ENCODE assay signal across 23 cellular contexts in the genomic region with DNA sequence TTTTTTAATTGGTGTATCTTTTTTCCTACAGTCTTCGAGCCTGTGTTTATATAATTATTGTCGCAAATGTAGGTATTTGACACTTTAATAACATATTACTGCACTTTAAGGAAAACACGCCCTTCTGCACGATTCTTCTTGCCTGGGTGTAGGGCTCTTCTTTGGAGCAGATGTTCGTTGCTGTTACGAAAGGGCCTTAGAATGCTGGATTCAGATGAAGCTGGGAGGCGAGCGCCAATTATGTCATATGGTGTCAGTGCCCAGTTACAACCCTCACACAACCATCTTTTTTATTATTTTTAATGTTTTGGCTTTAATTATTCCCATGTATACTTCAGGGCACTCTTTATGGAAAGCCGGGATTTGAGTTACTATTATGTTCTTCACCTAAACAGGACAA.
"Had no signal": no experiment of that assay in that cellular context is flagged by ENCODE, and none has a peak within 500 bp of the region (broad histone marks: within the 10 kb centered on the region; RNA-seq: fewer than 3 reads in every experiment).

No MANE protein-coding gene starts in this region.

- ATAC-seq: activated CD4-positive, alpha-beta T cell treated with anti-CD3 and anti-CD28 coated beads for 36 hours; activated CD8-positive, alpha-beta memory T cell treated with anti-CD3 and anti-CD28 coated beads, Interleukin-2, amount 10 ng/mL, durations not matched to agents 7 days and 5 days; activated CD8-positive, alpha-beta T cell treated with anti-CD3 and anti-CD28 coated beads, Interleukin-2, amount 10 ng/mL, durations not matched to agents 7 days and 5 days; activated naive CD8-positive, alpha-beta T cell treated with anti-CD3 and anti-CD28 coated beads, Interleukin-2, amount 50 U/mL, for 24 hours; left lobe of liver; natural killer cell treated with Interleukin-12 subunit alpha and Interleukin-12 subunit beta and Interleukin-15 and Interleukin-18, amount 100 ng/mL, for 72 hours; sciatic nerve; stimulated activated naive CD8-positive, alpha-beta T cell treated with anti-CD3 and anti-CD28 coated beads, Interleukin-15, Interleukin-2, amounts not matched to agents 100 U/mL and 50 U/mL, for 24 hours had no signal

- H3K27me3 ChIP-seq: esophagus squamous epithelium, tibial artery had no signal

- H3K4me3 ChIP-seq: esophagus squamous epithelium, lung, skin epidermis, tibial artery had no signal

- DNase-seq: activated CD4-positive, alpha-beta T cell treated with anti-CD3 and anti-CD28 coated beads for 36 hours; activated CD4-positive, CD25-positive, alpha-beta regulatory T cell; activated CD8-positive, alpha-beta memory T cell treated with anti-CD3 and anti-CD28 coated beads, Interleukin-2, amount 10 ng/mL, durations not matched to agents 7 days and 5 days; activated CD8-positive, alpha-beta T cell treated with anti-CD3 and anti-CD28 coated beads, Interleukin-2, amount 10 ng/mL, durations not matched to agents 7 days and 5 days; activated naive CD8-positive, alpha-beta T cell treated with anti-CD3 and anti-CD28 coated beads, Interleukin-2, amount 50 U/mL, for 24 hours; activated T-cell treated with anti-CD3 and anti-CD28 coated beads, Interleukin-2, amount 50 U/mL, for 48 hours; dermis blood vessel endothelial cell; effector CD4-positive, alpha-beta T cell; esophagus squamous epithelium; head of caudate nucleus; hypothalamus; immature natural killer cell; mesendoderm; stimulated activated CD4-positive, alpha-beta T cell treated with anti-CD3 and anti-CD28 coated beads, Interleukin-12 subunit alpha, Interleukin-12 subunit beta, amount 100 ng/mL, for 4 hours; stimulated activated CD4-positive, alpha-beta T cell treated with anti-CD3 and anti-CD28 coated beads, Interleukin-4, amount 100 ng/mL, for 1 hour; stimulated activated naive CD8-positive, alpha-beta T cell treated with anti-CD3 and anti-CD28 coated beads, Interleukin-15, Interleukin-2, amounts not matched to agents 100 U/mL and 50 U/mL, for 24 hours; tibial artery had no signal

- H3K36me3 ChIP-seq: esophagus squamous epithelium, tibial artery had no signal

- H3K27ac ChIP-seq: epithelial cell of prostate, esophagus squamous epithelium, skin epidermis, tibial artery had no signal
